Comparison of ENCODE assay signal across 10 cellular contexts in the genomic region with DNA sequence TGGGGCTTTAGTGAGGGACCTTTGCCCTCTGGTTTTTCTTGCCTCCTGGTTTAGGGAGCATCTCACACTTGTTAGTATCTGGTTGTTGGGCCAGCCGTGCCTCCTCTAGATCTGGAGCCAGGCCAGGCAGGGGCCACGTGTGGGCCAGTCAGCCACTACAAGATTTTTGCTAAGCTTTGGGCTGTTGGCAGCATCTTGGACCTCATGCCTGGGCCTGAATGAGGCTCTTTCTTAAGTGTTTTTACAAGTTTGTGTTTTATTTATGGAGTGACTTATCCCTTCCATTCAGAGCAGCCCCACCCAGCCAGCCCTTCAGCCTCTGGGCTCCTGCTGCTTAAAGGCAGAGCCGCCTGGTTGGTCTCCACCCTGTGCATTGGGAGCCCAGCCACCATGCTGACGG. TPM values are rescaled to one million over a fixed set of nuclear protein-coding genes. Genes with fewer than 3 reads are reported as not detected.
DNase-seq lines count a peak whose midpoint lies in the region; ATAC-seq lines count a peak whose summit lies in the region.
"Had no signal": no experiment of that assay in that cellular context is flagged by ENCODE, and none has a peak within 500 bp of the region (broad histone marks: within the 10 kb centered on the region; RNA-seq: fewer than 3 reads in every experiment).

No MANE protein-coding gene starts in this region.

- ATAC-seq in left cardiac atrium (peak in 1 of 2 donors; percentile 4), GM19467 (IDR thresholded peaks at IDR 0.05; ENCODE audit: unreplicated experiment) (no peak), GM18511 (IDR thresholded peaks at IDR 0.05; ENCODE audit: unreplicated experiment) (no peak)

- H3K4me3 Mint-ChIP-seq in T-helper 1 cell treated with Interleukin-12 subunit alpha and Interleukin-12 subunit beta and Interleukin-4 antibody, amounts not matched to agents 30 μg/mL and 1 μg/mL, for 36 hours: peak overlapping the region; percentile 49
- peak overlapping the region; percentile 34 for H3K4me3 Mint-ChIP-seq in activated naive CD4-positive, alpha-beta T cell treated with anti-CD3 and anti-CD28 coated beads, Interleukin-2, amount 50 U/mL, for 24 hours

- peak overlapping the region; percentile 74 for H3K27ac Mint-ChIP-seq in T-helper 1 cell treated with Interleukin-12 subunit alpha and Interleukin-12 subunit beta and Interleukin-4 antibody, amounts not matched to agents 30 μg/mL and 1 μg/mL, for 36 hours
- H3K27ac Mint-ChIP-seq in activated naive CD4-positive, alpha-beta T cell treated with anti-CD3 and anti-CD28 coated beads, Interleukin-2, amount 50 U/mL, for 24 hours: peak overlapping the region; percentile 99

- intact Hi-C loops in left cardiac atrium (cut with DNase I): loop anchor here in 1 of 2 donors (10.0 kb wide), 1 partner anchor 46 kb away; no protein-coding TSS in a partner anchor

- peak overlapping the region; percentile 24 for H3K27ac ChIP-seq in substantia nigra (ENCODE audit: low read depth, low read length, poor library complexity, severe bottlenecking)
- H3K27ac ChIP-seq: cardiac muscle cell had no signal

- DNase-seq in T-helper 1 cell (no peak), left cardiac atrium (peak; percentile 82), substantia nigra (lab: John Stamatoyannopoulos, UW) (peak in 12 of 49 donors; percentile 4 to 51 (median 22)), NCI-H1417 treated with DMSO at 0.1 percent for 48 hours (lab: John Stamatoyannopoulos, UW) (no peak)
- DNase-seq: BE2C had no signal

- no peaks in the 10 kb centered on the region for H3K9me3 Mint-ChIP-seq in T-helper 1 cell treated with Interleukin-12 subunit alpha and Interleukin-12 subunit beta and Interleukin-4 antibody, amounts not matched to agents 30 μg/mL and 1 μg/mL, for 36 hours
- H3K9me3 Mint-ChIP-seq in activated naive CD4-positive, alpha-beta T cell treated with anti-CD3 and anti-CD28 coated beads, Interleukin-2, amount 50 U/mL, for 24 hours: no peaks in the 10 kb centered on the region

- H3K4me1 Mint-ChIP-seq in T-helper 1 cell treated with Interleukin-12 subunit alpha and Interleukin-12 subunit beta and Interleukin-4 antibody, amounts not matched to agents 30 μg/mL and 1 μg/mL, for 36 hours (ENCODE audit: low read depth): peaks cover 64% of the 10 kb centered on the region
- H3K4me1 Mint-ChIP-seq in activated naive CD4-positive, alpha-beta T cell treated with anti-CD3 and anti-CD28 coated beads, Interleukin-2, amount 50 U/mL, for 24 hours: peaks cover 70% of the 10 kb centered on the region

- no peaks in the 10 kb centered on the region for H3K27me3 Mint-ChIP-seq in T-helper 1 cell treated with Interleukin-12 subunit alpha and Interleukin-12 subunit beta and Interleukin-4 antibody, amounts not matched to agents 30 μg/mL and 1 μg/mL, for 36 hours (ENCODE audit: low read depth)
- H3K27me3 Mint-ChIP-seq in activated naive CD4-positive, alpha-beta T cell treated with anti-CD3 and anti-CD28 coated beads, Interleukin-2, amount 50 U/mL, for 24 hours: no peaks in the 10 kb centered on the region

- H3K36me3 Mint-ChIP-seq in T-helper 1 cell treated with Interleukin-12 subunit alpha and Interleukin-12 subunit beta and Interleukin-4 antibody, amounts not matched to agents 30 μg/mL and 1 μg/mL, for 36 hours (ENCODE audit: low read depth): peaks cover 46% of the 10 kb centered on the region
- peaks cover 21% of the 10 kb centered on the region for H3K36me3 Mint-ChIP-seq in activated naive CD4-positive, alpha-beta T cell treated with anti-CD3 and anti-CD28 coated beads, Interleukin-2, amount 50 U/mL, for 24 hours

RNA-seq across cellular contexts. Expression of a gene that starts 1.6 kb away (rescaled TPM):
- 10 to 100 TPM; 90.6 to 93.9 TPM for total RNA-seq in left cardiac atrium

RNA-seq across cellular contexts. Expression of a gene that starts 28.1 kb away (rescaled TPM):
- total RNA-seq in left cardiac atrium: 10 to 100 TPM; 14.5 to 15.7 TPM

RNA-seq across cellular contexts. Expression of a gene that starts 39.5 kb away (rescaled TPM):
- total RNA-seq in left cardiac atrium: 10 to 100 TPM in 1 of 2 donors, 1 to 10 TPM in 1; 5.5 to 14.3 TPM
- total RNA-seq: cardiac muscle cell had no signal

RNA-seq across cellular contexts. Expression of a gene that starts 44.3 kb away (rescaled TPM):
- 10 to 100 TPM; 17.7 to 38.6 TPM for total RNA-seq in left cardiac atrium
